ENCODE assay signal across 17 cellular contexts in the genomic region with DNA sequence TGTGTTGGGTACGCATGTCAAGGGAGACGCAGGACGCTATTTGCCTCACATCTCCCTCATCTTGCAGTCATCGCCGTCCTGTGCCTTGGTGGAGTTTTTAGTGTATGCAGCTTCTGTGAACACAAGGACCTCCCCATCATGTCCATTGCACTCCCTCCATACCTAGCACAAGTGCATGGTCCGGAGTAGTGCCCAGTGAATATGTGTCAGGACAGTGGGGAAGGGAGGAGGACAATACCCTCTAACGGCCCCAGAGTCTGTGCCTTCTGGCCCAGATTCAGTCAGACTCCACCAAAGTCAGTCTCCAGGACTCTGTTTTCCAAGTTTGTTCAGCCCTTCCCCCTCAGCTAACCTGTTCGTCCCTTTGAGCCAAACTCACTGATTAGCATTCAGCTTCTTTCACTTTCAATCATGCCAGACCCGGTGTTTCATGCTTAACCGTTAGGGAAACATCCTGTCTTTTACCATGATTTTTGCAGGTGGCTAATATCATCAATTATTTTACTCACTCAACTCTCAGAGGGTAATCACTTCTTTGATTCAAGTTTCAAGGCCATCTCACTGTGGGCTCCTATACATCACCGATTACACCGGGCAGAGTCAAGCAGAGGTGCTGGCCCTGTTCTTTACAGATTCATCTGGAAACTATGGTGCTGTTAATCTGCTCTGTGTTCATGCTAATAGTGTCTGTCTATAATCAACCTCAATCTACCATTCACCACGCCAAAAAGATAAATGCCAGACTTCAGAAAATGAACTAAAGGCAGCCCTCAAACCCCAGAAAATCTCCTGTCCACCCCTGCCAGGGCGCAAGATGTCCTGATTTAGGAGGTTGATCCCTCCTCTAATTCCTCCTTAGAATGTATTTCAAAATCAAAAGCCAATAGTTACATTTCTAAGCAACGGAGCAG.
DNase-seq lines count a peak whose midpoint lies in the region; ATAC-seq, FAIRE-seq and TF ChIP-seq lines count a peak whose summit lies in the region.
"Had no signal": no experiment of that assay in that cellular context is flagged by ENCODE, and none has a peak within 500 bp of the region (broad histone marks: within the 10 kb centered on the region; RNA-seq: fewer than 3 reads in every experiment).

No MANE protein-coding gene starts in this region.

- intact Hi-C loops in pancreas (cut with DNase I) = no loop called here

- FAIRE-seq in GM12891 (lab: Jason Lieb, UNC) (no peak), pancreas (lab: Jason Lieb, UNC) (no peak)

- H3K9me3 Mint-ChIP-seq in central memory CD8-positive, alpha-beta T cell = no peaks in the 10 kb centered on the region
- H3K9me3 Mint-ChIP-seq in glutamatergic neuron (ENCODE audit: unreplicated experiment) = no peaks in the 10 kb centered on the region

- H3K27ac ChIP-seq in pancreas = no peak overlapping the region
- H3K27ac ChIP-seq: C4-2B, colonic mucosa, esophagus squamous epithelium, SK-N-MC, VCaP had no signal

- H3K4me1 Mint-ChIP-seq in central memory CD8-positive, alpha-beta T cell = peaks cover 7% of the 10 kb centered on the region
- peaks cover 7% of the 10 kb centered on the region for H3K4me1 Mint-ChIP-seq in glutamatergic neuron (ENCODE audit: low read depth, unreplicated experiment)

- H3K9me3 ChIP-seq in pancreas = no peaks in the 10 kb centered on the region
- H3K9me3 ChIP-seq: colonic mucosa, esophagus squamous epithelium had no signal

- H3K4me3 Mint-ChIP-seq in central memory CD8-positive, alpha-beta T cell = peak overlapping the region; percentile 6
- H3K4me3 Mint-ChIP-seq in glutamatergic neuron (ENCODE audit: unreplicated experiment) = no peak overlapping the region

- H3K4me1 ChIP-seq in pancreas = no peaks in the 10 kb centered on the region
- H3K4me1 ChIP-seq: colonic mucosa, esophagus squamous epithelium had no signal

- TF ChIP-seq POLR2A in GM12891 (IDR thresholded peaks at IDR 0.05; ENCODE audit: low read depth, low read length) = no peak

- no peak overlapping the region for H3K27ac Mint-ChIP-seq in central memory CD8-positive, alpha-beta T cell (ENCODE audit: low read depth)
- no peak overlapping the region for H3K27ac Mint-ChIP-seq in glutamatergic neuron (ENCODE audit: unreplicated experiment)

- 47 to 59% methylated on average over 15 of the region's 15 CpGs for WGBS in pancreas, 2 donors

- peaks cover 1% of the 10 kb centered on the region for H3K36me3 Mint-ChIP-seq in central memory CD8-positive, alpha-beta T cell (ENCODE audit: insufficient read depth)
- no peaks in the 10 kb centered on the region for H3K36me3 Mint-ChIP-seq in glutamatergic neuron (ENCODE audit: unreplicated experiment)

- H3K27me3 ChIP-seq in pancreas = no peaks in the 10 kb centered on the region
- H3K27me3 ChIP-seq: colonic mucosa, esophagus squamous epithelium had no signal

- ATAC-seq in GM19351 (IDR thresholded peaks at IDR 0.05; ENCODE audit: unreplicated experiment) (peak; percentile 86), HG02885 (IDR thresholded peaks at IDR 0.05; ENCODE audit: poor library complexity, unreplicated experiment) (peak; percentile 60), pancreas (no peak)
- no peak for ATAC-seq in central memory CD8-positive, alpha-beta T cell (replicated peaks; ENCODE audit: extremely low read depth, poor library complexity, severe bottlenecking)

- DNase-seq in GM12891 (ENCODE audit: insufficient read length, low spot score) = peak; percentile 11
- DNase-seq in central memory CD8-positive, alpha-beta T cell (ENCODE audit: low spot score in 2 of 2) = no peak
- no peak for DNase-seq in COR-L47 (lab: John Stamatoyannopoulos, UW)
- no peak for DNase-seq in ecto neural progenitor cell (ENCODE audit: low spot score)
- no peak for DNase-seq in pancreas
- DNase-seq in glutamatergic neuron = no peak
- DNase-seq: activated T-cell treated with anti-CD3 and anti-CD28 coated beads, Interleukin-2, amount 50 U/mL, for 1 hour; colonic mucosa; esophagus squamous epithelium; GDM1; NCI-H187 had no signal

- no peak overlapping the region for H3K4me3 ChIP-seq in pancreas
- H3K4me3 ChIP-seq: colonic mucosa, esophagus squamous epithelium, lung, SK-N-MC had no signal

- TF ChIP-seq CTCF in pancreas (IDR thresholded peaks at IDR 0.05) (no peak), glutamatergic neuron (IDR thresholded peaks at IDR 0.05; ENCODE audit: partially characterized antibody, unreplicated experiment) (no peak)

- H3K36me3 ChIP-seq in pancreas = no peaks in the 10 kb centered on the region
- H3K36me3 ChIP-seq: colonic mucosa, esophagus squamous epithelium had no signal

- H3K27me3 Mint-ChIP-seq in central memory CD8-positive, alpha-beta T cell = peaks cover 9% of the 10 kb centered on the region
- H3K27me3 Mint-ChIP-seq in glutamatergic neuron (ENCODE audit: unreplicated experiment) = no peaks in the 10 kb centered on the region

TF ChIP-seq in GM12891, 5 proteins besides CTCF, POLR2A, EP300 and RAD21:
- TF ChIP-seq POLR2AphosphoS5 (IDR thresholded peaks at IDR 0.05; ENCODE audit: low read depth, low read length) (no peak), PAX5 (IDR thresholded peaks at IDR 0.05; ENCODE audit: insufficient read depth, low read length, severe bottlenecking) (no peak), TAF1 (IDR thresholded peaks at IDR 0.05; ENCODE audit: low read depth, low read length) (no peak), POU2F2 (IDR thresholded peaks at IDR 0.05; ENCODE audit: low read depth, low read length) (no peak), SPI1 (IDR thresholded peaks at IDR 0.05; ENCODE audit: low read depth, low read length) (no peak)
TF ChIP-seq in GM12891: peak in this region for 0.

Comparison
In these comparisons a context has a peak if more than half of its experiments do, and no peak if none do; other contexts are left out.
1. ATAC-seq: peak in GM19351 (single experiment) and HG02885 (single experiment); none in central memory CD8-positive, alpha-beta T cell (single experiment) and pancreas (0 of 4).